ENCODE assay signal across 30 cellular contexts in genomic region chr16:19174478-19174877, GRCh38.
"Had no signal": no experiment of that assay in that cellular context is flagged by ENCODE, and none has a peak within 500 bp of the region (broad histone marks: within the 10 kb centered on the region; RNA-seq: fewer than 3 reads in every experiment).

No MANE protein-coding gene starts in this region.

- H3K4me2 ChIP-seq: neural progenitor cell, smooth muscle cell had no signal

- H3K27me3 ChIP-seq: ovary, thyroid gland, upper lobe of left lung, vagina had no signal

- H3K9me3 ChIP-seq: ovary, psoas muscle, spleen, thoracic aorta, thyroid gland, tibial nerve, upper lobe of left lung, vagina had no signal

- H3K36me3 Mint-ChIP-seq: natural killer cell had no signal

- ATAC-seq: natural killer cell; psoas muscle; right cardiac atrium; sciatic nerve; stimulated activated naive CD8-positive, alpha-beta T cell treated with anti-CD3 and anti-CD28 coated beads, Interleukin-15, amount 100 ng/mL, for 72 hours; stimulated activated naive CD8-positive, alpha-beta T cell treated with anti-CD3 and anti-CD28 coated beads, Interleukin-15, Interleukin-2, amounts not matched to agents 100 U/mL and 50 U/mL, for 24 hours had no signal

- H3K27me3 Mint-ChIP-seq: stimulated activated memory B cell treated with anti-CD40 and anti-IgM and Interleukin-4, amounts not matched to agents 10 μg/mL and 1 μg/mL and 100 μg/mL, for 72 hours had no signal

- H3K27ac Mint-ChIP-seq: natural killer cell, nephron, progenitor cell of endocrine pancreas had no signal

- H3K9ac ChIP-seq: neural progenitor cell, parathyroid adenoma had no signal

- H3K9me3 Mint-ChIP-seq: natural killer cell; nephron; neural progenitor cell; stimulated activated naive CD8-positive, alpha-beta T cell treated with anti-CD3 and anti-CD28 coated beads, Interleukin-15, amount 100 ng/mL, for 72 hours had no signal

- H3K4me3 Mint-ChIP-seq: natural killer cell; nephron; neural progenitor cell; stimulated activated memory B cell treated with anti-CD40 and anti-IgM and Interleukin-4, amounts not matched to agents 10 μg/mL and 1 μg/mL and 100 μg/mL, for 72 hours; stimulated activated naive CD8-positive, alpha-beta T cell treated with anti-CD3 and anti-CD28 coated beads, Interleukin-15, amount 100 ng/mL, for 72 hours had no signal

- H3K4me1 Mint-ChIP-seq: natural killer cell; stimulated activated naive CD8-positive, alpha-beta T cell treated with anti-CD3 and anti-CD28 coated beads, Interleukin-15, amount 100 ng/mL, for 72 hours had no signal

- H3K27ac ChIP-seq: neural progenitor cell, ovary, parathyroid adenoma, psoas muscle, skin epidermis, spleen, thoracic aorta, thyroid gland, tibial nerve, upper lobe of left lung, vagina had no signal

- DNase-seq: natural killer cell; ovary; posterior cingulate gyrus; psoas muscle; right cardiac atrium; spleen; stimulated activated CD4-positive, alpha-beta T cell treated with anti-CD3 and anti-CD28 coated beads, Interleukin-12 subunit alpha, Interleukin-12 subunit beta, amount 100 ng/mL, for 4 hours; stimulated activated CD4-positive, alpha-beta T cell treated with anti-CD3 and anti-CD28 coated beads, Interleukin-1b, Interleukin-23, amount 100 ng/mL, for 48 hours; stimulated activated CD4-positive, alpha-beta T cell treated with anti-CD3 and anti-CD28 coated beads, Interleukin-4, amount 100 ng/mL, for 1 hour; stimulated activated CD4-positive, alpha-beta T cell treated with anti-CD3 and anti-CD28 coated beads, Interleukin-4, amount 100 ng/mL, for 4 hours; stimulated activated CD8-positive, alpha-beta memory T cell treated with anti-CD3 and anti-CD28 coated beads, Interleukin-4, amount 100 ng/mL, for 48 hours; stimulated activated naive CD4-positive, alpha-beta T cell; stimulated activated naive CD8-positive, alpha-beta T cell treated with anti-CD3 and anti-CD28 coated beads, Interleukin-15, amount 100 ng/mL, for 72 hours; stimulated activated naive CD8-positive, alpha-beta T cell treated with anti-CD3 and anti-CD28 coated beads, Interleukin-15, Interleukin-2, amounts not matched to agents 100 U/mL and 50 U/mL, for 24 hours; substantia nigra; thyroid gland; trophoblast cell; upper lobe of left lung had no signal

- H3K4me1 ChIP-seq: neural progenitor cell, psoas muscle had no signal

- H2AFZ ChIP-seq: neural progenitor cell, parathyroid adenoma had no signal

- H3K36me3 ChIP-seq: neural progenitor cell, ovary, spleen, thoracic aorta, tibial nerve, upper lobe of left lung, vagina had no signal

- H3K4me3 ChIP-seq: neural progenitor cell, ovary, psoas muscle, skin epidermis, smooth muscle cell, spleen, thoracic aorta, thyroid gland, tibial nerve, upper lobe of left lung, vagina had no signal

- H3K79me2 ChIP-seq: parathyroid adenoma had no signal

- FAIRE-seq: urothelium cell line had no signal
